Comparison of ENCODE assay signal across 17 cellular contexts in genomic region chr20:17816804-17817590, GRCh38.
"Had no signal": no experiment of that assay in that cellular context is flagged by ENCODE, and none has a peak within 500 bp of the region (broad histone marks: within the 10 kb centered on the region; RNA-seq: fewer than 3 reads in every experiment).

No MANE protein-coding gene starts in this region.

- H3K36me3 ChIP-seq: gastrocnemius medialis, heart right ventricle, neutrophil had no signal

- H3K4me3 ChIP-seq: dorsolateral prefrontal cortex, gastrocnemius medialis, heart right ventricle, lung had no signal

- DNase-seq: activated CD4-positive, alpha-beta T cell treated with anti-CD3 and anti-CD28 coated beads, Interleukin-2, amount 50 U/mL, for 1 hour; activated CD8-positive, alpha-beta memory T cell treated with anti-CD3 and anti-CD28 coated beads for 24 hours; activated naive CD4-positive, alpha-beta T cell treated with Interleukin-2 at 50 U/mL for 16 hours; aorta; dorsolateral prefrontal cortex; endodermal cell; gastrocnemius medialis; heart right ventricle; midbrain; naive B cell; posterior cingulate gyrus; stimulated activated naive CD8-positive, alpha-beta T cell treated with anti-CD3 and anti-CD28 coated beads, Interleukin-15, Interleukin-2, amounts not matched to agents 100 U/mL and 50 U/mL, for 24 hours; T-helper 9 cell; trophoblast cell had no signal

- H3K27ac Mint-ChIP-seq: endodermal cell had no signal

- ATAC-seq: gastrocnemius medialis; heart right ventricle; stimulated activated naive CD8-positive, alpha-beta T cell treated with anti-CD3 and anti-CD28 coated beads, Interleukin-15, Interleukin-2, amounts not matched to agents 100 U/mL and 50 U/mL, for 24 hours had no signal

- H3K4me1 ChIP-seq: gastrocnemius medialis had no signal

- H3K4me1 Mint-ChIP-seq: endodermal cell had no signal

- H3K9me3 ChIP-seq: gastrocnemius medialis, neutrophil had no signal

- H3K4me3 Mint-ChIP-seq: endodermal cell, naive B cell had no signal

- H3K27ac ChIP-seq: dorsolateral prefrontal cortex, gastrocnemius medialis, heart right ventricle, neutrophil had no signal

- FAIRE-seq: bronchial epithelial cell had no signal

- H3K27me3 ChIP-seq: dorsolateral prefrontal cortex, gastrocnemius medialis, heart right ventricle, neutrophil had no signal
